ENCODE assay signal across 21 cellular contexts in genomic region chr2:30115981-30116285, GRCh38. TPM values are rescaled to one million over a fixed set of nuclear protein-coding genes. Genes with fewer than 3 reads are reported as not detected.
DNase-seq lines count a peak whose midpoint lies in the region; ATAC-seq, FAIRE-seq and TF ChIP-seq lines count a peak whose summit lies in the region.
"Had no signal": no experiment of that assay in that cellular context is flagged by ENCODE, and none has a peak within 500 bp of the region (broad histone marks: within the 10 kb centered on the region; RNA-seq: fewer than 3 reads in every experiment).

No MANE protein-coding gene starts in this region.

- BruUV-seq in HepG2 (replicated peaks; lab: Mats Ljungman, UMichigan) (no TSS peak), PC-3 (replicated peaks; lab: Mats Ljungman, UMichigan) (no TSS peak)

- TF ChIP-seq EP300 in HepG2 (IDR thresholded peaks at IDR 0.05; ENCODE audit: low read depth in 2 of 2, low read length in 2 of 2) (no peak), HepG2 (CRISPR knock-in tag; IDR thresholded peaks at IDR 0.05; ENCODE audit: borderline replicate concordance) (no peak)

- no peaks in the 10 kb centered on the region for H3K79me2 ChIP-seq in HepG2 (ENCODE audit: insufficient read depth, low read length)
- no peaks in the 10 kb centered on the region for H3K79me2 ChIP-seq in PC-3 (ENCODE audit: low read length)

- CTCF ChIA-PET in HepG2 (lab: Yijun Ruan, JAX; ENCODE audit: low intra/inter-chr PET ratio, low total read pairs) (interaction anchor here (1.1 to 4.4 kb wide), 3 partner anchors 24 to 904 kb away, joined by 4 to 106 read pairs (median 6); no protein-coding TSS in a partner anchor), PC-3 (lab: Charles Lee) (interaction anchor here (0.6 kb wide), 1 partner anchor 90 kb away, joined by 3 read pairs; no protein-coding TSS in a partner anchor)

- no peaks in the 10 kb centered on the region for H3K9me3 ChIP-seq in HepG2 (ENCODE audit: low read length)
- no peaks in the 10 kb centered on the region for H3K9me3 ChIP-seq in right lobe of liver
- no peaks in the 10 kb centered on the region for H3K9me3 ChIP-seq in PC-3 (ENCODE audit: low read length)
- H3K9me3 ChIP-seq: A549, ascending aorta, colonic mucosa, neutrophil, Peyer's patch, thoracic aorta, uterus had no signal

- POLR2A ChIA-PET in HepG2 (lab: Yijun Ruan, JAX) = no interaction called here
- POLR2A ChIA-PET in PC-3 (lab: Charles Lee; ENCODE audit: unreplicated experiment) = no interaction called here

- H3K4me1 Mint-ChIP-seq in chondrocyte (ENCODE audit: low read depth) = peaks cover 27% of the 10 kb centered on the region

- H3K9me2 ChIP-seq in PC-3 (replicated peaks; ENCODE audit: low read length) = no peaks in the 10 kb centered on the region

- intact Hi-C loops in HepG2 (cut with micrococcal nuclease; ENCODE audit: unreplicated experiment) (loop anchor here (1.0 to 5.0 kb wide), 3 partner anchors 25 to 193 kb away; no protein-coding TSS in a partner anchor), right lobe of liver (cut with DNase I) (no loop called here), PC-3 (cut with micrococcal nuclease) (loop anchor here (1.0 kb wide), 2 partner anchors 25 to 193 kb away; no protein-coding TSS in a partner anchor), dorsolateral prefrontal cortex (cut with DNase I) (loop anchor here in 1 of 2 donors (1.0 kb wide), 1 partner anchor 26 kb away; no protein-coding TSS in a partner anchor)

- H3K36me3 Mint-ChIP-seq in chondrocyte (ENCODE audit: low read depth) = no peaks in the 10 kb centered on the region
- H3K36me3 Mint-ChIP-seq: activated naive CD8-positive, alpha-beta T cell treated with anti-CD3 and anti-CD28 coated beads, Interleukin-2, amount 10 ng/mL, durations not matched to agents 7 days and 5 days; CD4-positive, alpha-beta memory T cell had no signal

- H3K27ac ChIP-seq in HepG2 (ENCODE audit: extremely low read length, insufficient read depth, low read length) = no peak overlapping the region
- H3K27ac ChIP-seq in right lobe of liver = no peak overlapping the region
- no peak overlapping the region for H3K27ac ChIP-seq in PC-3 (ENCODE audit: low read length)
- H3K27ac ChIP-seq in dorsolateral prefrontal cortex = peak overlapping the region in 9 of 59 donors; percentile 66 to 89 (median 73)
- H3K27ac ChIP-seq: ascending aorta, cardiac muscle cell, colonic mucosa, neutrophil, Peyer's patch, thoracic aorta, WERI-Rb-1 had no signal

- WGBS in HepG2 (ENCODE audit: low lambda C conversion rate) = 57% methylated on average over 5 of the region's 5 CpGs
- WGBS in right lobe of liver (ENCODE audit: insufficient coverage, low coverage, low lambda C conversion rate, missing lambda C conversion rate) = 58% methylated on average over 5 of the region's 5 CpGs

- DNase-seq in HepG2 (ENCODE audit: low spot score) (no peak), right lobe of liver (no peak), PC-3 (no peak), chondrocyte (ENCODE audit: low spot score) (no peak), dorsolateral prefrontal cortex (no peak), UCSD-AML1 (lab: John Stamatoyannopoulos, UW; ENCODE audit: unreplicated experiment) (no peak), HK-2 (ENCODE audit: unreplicated experiment) (no peak)
- DNase-seq: SIG-M5 had no signal

- H3K4me2 ChIP-seq in HepG2 (ENCODE audit: low read depth, low read length) (no peak overlapping the region), PC-3 (ENCODE audit: low read length) (no peak overlapping the region; the same call in 1 of the 2 replicates)

- H4K20me1 ChIP-seq in HepG2 (ENCODE audit: insufficient read depth, low read length) = no peaks in the 10 kb centered on the region
- no peaks in the 10 kb centered on the region for H4K20me1 ChIP-seq in PC-3 (ENCODE audit: low read length)

- peaks cover 5% of the 10 kb centered on the region for H3K27me3 Mint-ChIP-seq in chondrocyte (ENCODE audit: low read depth)
- H3K27me3 Mint-ChIP-seq: activated naive CD8-positive, alpha-beta T cell treated with anti-CD3 and anti-CD28 coated beads, Interleukin-2, amount 10 ng/mL, durations not matched to agents 7 days and 5 days had no signal

- TF ChIP-seq POLR2A in HepG2 (IDR thresholded peaks at IDR 0.05; ENCODE audit: insufficient read depth in 1 of 2, low read depth in 2 of 2, low read length in 2 of 2) = no peak
- TF ChIP-seq POLR2A in right lobe of liver (IDR thresholded peaks at IDR 0.05) = no peak

- TF ChIP-seq CTCF in HepG2 (CRISPR knock-in tag; IDR thresholded peaks at IDR 0.05) (no peak), right lobe of liver (IDR thresholded peaks at IDR 0.05) (no peak), PC-3 (conservative IDR thresholded peaks at IDR 0.05; ENCODE audit: low read depth, low read length) (0 out of 2 replicates have a peak, but pooled peaks have one; percentile 5), chondrocyte (IDR thresholded peaks at IDR 0.05) (peak; percentile 60), dorsolateral prefrontal cortex (IDR thresholded peaks at IDR 0.05 in 54 of 56, conservative IDR thresholded peaks at IDR 0.05 in 2 of 56; ENCODE audit: low read depth in 1 of 56, partially characterized antibody in 56 of 56) (peak in 7 of 56 donors; percentile 0 to 26 (median 5))

- TF ChIP-seq RAD21 in HepG2 (CRISPR knock-in tag; IDR thresholded peaks at IDR 0.05) = no peak

- H3K27me3 ChIP-seq in HepG2 (ENCODE audit: control insufficient read depth in 1 of 2, insufficient read depth in 2 of 2, low read length in 2 of 2) (peaks cover 0 to 20% of the 10 kb centered on the region in 2 experiments; a peak in 4 of 5 replicates), right lobe of liver (no peaks in the 10 kb centered on the region), PC-3 (ENCODE audit: low read length) (no peaks in the 10 kb centered on the region), dorsolateral prefrontal cortex (no peaks in the 10 kb centered on the region)
- H3K27me3 ChIP-seq: ascending aorta, colonic mucosa, neutrophil, Peyer's patch, uterus had no signal

- ATAC-seq in HepG2 (no peak; the same call in 2 of the 3 replicates), right lobe of liver (no peak), PC-3 (no peak), HG03139 (IDR thresholded peaks at IDR 0.05; ENCODE audit: unreplicated experiment) (no peak)

- H3K4me3 ChIP-seq in HepG2 (replicated peaks in 1 of 3; ENCODE audit: insufficient read depth in 1 of 3, low read depth in 2 of 3, low read length in 3 of 3) = no peak overlapping the region
- H3K4me3 ChIP-seq in right lobe of liver = no peak overlapping the region
- H3K4me3 ChIP-seq in PC-3 (ENCODE audit: low read length) = no peak overlapping the region
- no peak overlapping the region for H3K4me3 ChIP-seq in dorsolateral prefrontal cortex
- H3K4me3 ChIP-seq: A549, ascending aorta, cardiac muscle cell, colonic mucosa, Peyer's patch, thoracic aorta, uterus had no signal

- no peak for FAIRE-seq in HepG2 (lab: Jason Lieb, UNC)

- H2AFZ ChIP-seq in HepG2 (ENCODE audit: low read length) (no peak overlapping the region), PC-3 (ENCODE audit: low read length) (peak overlapping the region; percentile 39; the same call in 1 of the 2 replicates)

- H3K27ac Mint-ChIP-seq in chondrocyte (ENCODE audit: unreplicated experiment) = peak overlapping the region; percentile 68
- H3K27ac Mint-ChIP-seq: activated naive CD8-positive, alpha-beta T cell treated with anti-CD3 and anti-CD28 coated beads, Interleukin-2, amount 10 ng/mL, durations not matched to agents 7 days and 5 days; stimulated activated naive CD8-positive, alpha-beta T cell treated with anti-CD3 and anti-CD28 coated beads, Interleukin-15, amount 100 ng/mL, for 72 hours had no signal

- no peaks in the 10 kb centered on the region for H3K9me3 Mint-ChIP-seq in chondrocyte (ENCODE audit: low read depth)
- H3K9me3 Mint-ChIP-seq: activated naive CD8-positive, alpha-beta T cell treated with anti-CD3 and anti-CD28 coated beads, Interleukin-2, amount 10 ng/mL, durations not matched to agents 7 days and 5 days; CD4-positive, alpha-beta memory T cell; stimulated activated naive CD8-positive, alpha-beta T cell treated with anti-CD3 and anti-CD28 coated beads, Interleukin-15, amount 100 ng/mL, for 72 hours had no signal

- in situ Hi-C loops in HepG2 (cut with HindIII; ENCODE audit: extremely low pct_ligation_motif_present, low pct_unique_long_range_greater_than_20kb) = loop anchor here (5.0 kb wide), 1 partner anchor 34 kb away; no protein-coding TSS in a partner anchor

- peaks cover 13% of the 10 kb centered on the region for H3K4me1 ChIP-seq in HepG2 (ENCODE audit: insufficient read depth, low read length)
- no peaks in the 10 kb centered on the region for H3K4me1 ChIP-seq in right lobe of liver
- peaks cover 32% of the 10 kb centered on the region for H3K4me1 ChIP-seq in PC-3 (ENCODE audit: insufficient read depth, low read length)
- H3K4me1 ChIP-seq: colonic mucosa, Peyer's patch, uterus had no signal

- H3K4me3 Mint-ChIP-seq in chondrocyte (ENCODE audit: unreplicated experiment) = no peak overlapping the region
- H3K4me3 Mint-ChIP-seq: activated naive CD8-positive, alpha-beta T cell treated with anti-CD3 and anti-CD28 coated beads, Interleukin-2, amount 10 ng/mL, durations not matched to agents 7 days and 5 days; stimulated activated naive CD8-positive, alpha-beta T cell treated with anti-CD3 and anti-CD28 coated beads, Interleukin-15, amount 100 ng/mL, for 72 hours had no signal

- peaks cover 7% of the 10 kb centered on the region for H3F3A ChIP-seq in PC-3 (ENCODE audit: low read length, unreplicated experiment)

- H3K36me3 ChIP-seq in HepG2 (replicated peaks in 1 of 2; ENCODE audit: control insufficient read depth in 1 of 2, insufficient read depth in 2 of 2, low read length in 2 of 2) = no peaks in the 10 kb centered on the region
- H3K36me3 ChIP-seq in right lobe of liver = no peaks in the 10 kb centered on the region
- no peaks in the 10 kb centered on the region for H3K36me3 ChIP-seq in PC-3 (ENCODE audit: low read depth, low read length)
- H3K36me3 ChIP-seq: ascending aorta, cardiac muscle cell, colonic mucosa, neutrophil, Peyer's patch, thoracic aorta, uterus, WERI-Rb-1 had no signal

- H3K9ac ChIP-seq in HepG2 (ENCODE audit: insufficient read depth, low read depth, low read length) (no peak overlapping the region), PC-3 (ENCODE audit: low read length) (no peak overlapping the region)

RNA-seq across cellular contexts. Expression of gene YPEL5, which starts 30.9 kb away (rescaled TPM):
- 12.7 and 20.8 TPM in 2 replicates for total RNA-seq in HepG2 (2016; rRNA removed; fragmentation: Illumina TruSeq; extraction: Trizol)
- total RNA-seq in HepG2 (2016; cell fraction: cytosol; rRNA removed; fragmentation: Illumina TruSeq; extraction: Trizol; ENCODE audit: low read depth) = 3.1 and 4.2 TPM in 2 replicates
- total RNA-seq in HepG2 (2016; cell fraction: insoluble cytoplasmic fraction; rRNA removed; fragmentation: Illumina TruSeq; extraction: Trizol) = 13.3 and 21.4 TPM in 2 replicates
- 10.5 and 12.1 TPM in 2 replicates for total RNA-seq in HepG2 (2016; cell fraction: membrane; rRNA removed; fragmentation: Illumina TruSeq; extraction: Trizol)
- total RNA-seq in HepG2 (2016; cell fraction: nucleus; rRNA removed; fragmentation: Illumina TruSeq; extraction: Trizol) = 14.3 and 15.3 TPM in 2 replicates
- polyA plus RNA-seq in HepG2 (2011; rRNA removed) = 49.7 and 55.6 TPM in 2 replicates
- 28.5 and 45.1 TPM in 2 replicates for polyA plus RNA-seq in HepG2 (2011; cell fraction: cytosol; rRNA removed)
- polyA plus RNA-seq in HepG2 (2011; cell fraction: nucleus; rRNA removed) = 19.0 and 23.4 TPM in 2 replicates
- 47.3 and 48.5 TPM in 2 replicates for polyA plus RNA-seq in HepG2 (2012)
- 3.6 and 4.4 TPM in 2 replicates for polyA plus RNA-seq in HepG2 (2016; cell fraction: cytosol; fragmentation: Illumina TruSeq; extraction: Trizol; ENCODE audit: low read depth)
- polyA plus RNA-seq in HepG2 (2016; cell fraction: insoluble cytoplasmic fraction; fragmentation: Illumina TruSeq; extraction: Trizol; ENCODE audit: low read depth) = 30.6 and 37.0 TPM in 2 replicates
- polyA plus RNA-seq in HepG2 (2016; cell fraction: membrane; fragmentation: Illumina TruSeq; extraction: Trizol; ENCODE audit: low read depth) = 8.1 and 9.4 TPM in 2 replicates
- 16.6 and 19.4 TPM in 2 replicates for polyA plus RNA-seq in HepG2 (2016; cell fraction: nucleus; fragmentation: Illumina TruSeq; extraction: Trizol; ENCODE audit: insufficient read depth, low read depth)
- 8.5 and 44.5 TPM in 2 replicates for polyA minus RNA-seq in HepG2 (2011; rRNA and poly(A)+ RNA removed; ENCODE audit: low replicate concordance)
- 24.6 and 35.0 TPM in 2 replicates for polyA minus RNA-seq in HepG2 (2011; cell fraction: cytosol; rRNA and poly(A)+ RNA removed)
- 38.5 and 44.5 TPM in 2 replicates for polyA minus RNA-seq in HepG2 (2011; cell fraction: nucleus; rRNA and poly(A)+ RNA removed)
- total RNA-seq in right lobe of liver = 10 to 100 TPM; 22.7 to 49.2 (median 39.6) TPM
- total RNA-seq in PC-3 (2014; rRNA removed) = 29.9 TPM in 2 replicates
- total RNA-seq in chondrocyte = 75.3 to 93.3 TPM (median 82.8 TPM) in 3 replicates
- total RNA-seq in dorsolateral prefrontal cortex = 100 to 1,000 TPM in 111 of 120 experiments, 10 to 100 TPM in 9; 79.6 to 221 (median 158) TPM

Comparison
In these comparisons a context has a peak if more than half of its experiments do, and no peak if none do; other contexts are left out.
1. intact Hi-C loops: an anchor here in HepG2 (1.0 to 5.0 kb wide) and PC-3 (1.0 kb wide); none called in right lobe of liver.
2. CTCF ChIP-seq: peak in PC-3 (single experiment) and chondrocyte (single experiment); none in HepG2 (single experiment) and right lobe of liver (0 of 4).